In the genomic region with DNA sequence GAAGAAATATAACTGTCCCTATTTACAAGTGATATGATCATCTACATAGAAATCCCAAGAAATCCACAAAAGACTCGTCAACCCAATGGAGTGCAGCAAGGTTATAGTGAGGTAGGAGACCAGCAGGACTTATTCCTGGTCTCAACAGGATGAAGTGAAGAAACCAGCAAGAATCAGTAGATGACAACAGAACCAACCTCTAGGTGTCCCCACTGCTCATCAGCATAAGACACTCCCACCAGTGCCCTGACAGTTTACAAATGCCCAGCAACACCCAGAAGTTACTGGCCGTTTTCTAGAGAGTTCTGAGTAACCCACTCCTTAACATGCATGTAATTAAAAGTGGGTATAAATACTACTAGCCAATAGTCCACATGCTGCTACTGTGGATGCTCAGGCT, we compare ENCODE assay signal across 18 cellular contexts.
DNase-seq lines count a peak whose midpoint lies in the region; ATAC-seq and TF ChIP-seq lines count a peak whose summit lies in the region.
"Had no signal": no experiment of that assay in that cellular context is flagged by ENCODE, and none has a peak within 500 bp of the region (broad histone marks: within the 10 kb centered on the region; RNA-seq: fewer than 3 reads in every experiment).

No MANE protein-coding gene starts in this region.

- no peak overlapping the region for H3K4me2 ChIP-seq in PC-3 (ENCODE audit: low read length)

- POLR2A ChIA-PET in AG04450 (lab: Yijun Ruan, JAX): no interaction called here
- POLR2A ChIA-PET in PC-3 (lab: Charles Lee; ENCODE audit: unreplicated experiment): no interaction called here

- peaks cover 12% of the 10 kb centered on the region for H3K9me3 Mint-ChIP-seq in activated T-helper 17 cell treated with anti-CD3 and anti-CD28 coated beads, Interleukin-2, amount 50 U/mL, for 72 hours

- BruUV-seq in PC-3 (replicated peaks; lab: Mats Ljungman, UMichigan): no TSS peak

- H3K4me3 ChIP-seq in AG04450 (ENCODE audit: low read depth, low read length) (no peak overlapping the region), PC-3 (ENCODE audit: low read length) (no peak overlapping the region), epithelial cell of esophagus (ENCODE audit: low read length) (no peak overlapping the region)
- H3K4me3 ChIP-seq: cardiac muscle cell, ovary, SJSA1 had no signal

- H2AFZ ChIP-seq in PC-3 (ENCODE audit: low read length): no peak overlapping the region

- TF ChIP-seq CTCF in AG04450 (IDR thresholded peaks at IDR 0.05; ENCODE audit: low read depth, low read length) (0 out of 2 replicates have a peak, but pooled peaks have one; percentile 6), PC-3 (conservative IDR thresholded peaks at IDR 0.05; ENCODE audit: low read depth, low read length) (peak; percentile 68), epithelial cell of esophagus (IDR thresholded peaks at IDR 0.05; ENCODE audit: insufficient read depth, low read depth, low read length, missing control alignments) (peak; percentile 48)

- H3K27ac ChIP-seq in AG04450 (ENCODE audit: low read depth, low read length) (no peak overlapping the region), PC-3 (ENCODE audit: low read length) (no peak overlapping the region)
- H3K27ac ChIP-seq: cardiac muscle cell, ovary, SJSA1 had no signal

- H3K4me1 ChIP-seq in PC-3 (ENCODE audit: insufficient read depth, low read length): no peaks in the 10 kb centered on the region
- H3K4me1 ChIP-seq: SJSA1 had no signal

- H3K79me2 ChIP-seq in PC-3 (ENCODE audit: low read length): no peaks in the 10 kb centered on the region

- no peaks in the 10 kb centered on the region for H3K27me3 Mint-ChIP-seq in activated T-helper 17 cell treated with anti-CD3 and anti-CD28 coated beads, Interleukin-2, amount 50 U/mL, for 72 hours
- H3K27me3 Mint-ChIP-seq: activated naive CD4-positive, alpha-beta T cell treated with anti-CD3 and anti-CD28 coated beads, Interleukin-2, amount 50 U/mL, for 24 hours had no signal

- H3K27ac Mint-ChIP-seq in activated T-helper 17 cell treated with anti-CD3 and anti-CD28 coated beads, Interleukin-2, amount 50 U/mL, for 72 hours: no peak overlapping the region
- H3K27ac Mint-ChIP-seq: activated naive CD4-positive, alpha-beta T cell treated with anti-CD3 and anti-CD28 coated beads, Interleukin-2, amount 50 U/mL, for 24 hours had no signal

- no peaks in the 10 kb centered on the region for H3F3A ChIP-seq in PC-3 (ENCODE audit: low read length, unreplicated experiment)

- H3K9me3 ChIP-seq in AG04450 (ENCODE audit: control insufficient read depth, insufficient read depth, low read length): no peaks in the 10 kb centered on the region
- H3K9me3 ChIP-seq in PC-3 (ENCODE audit: low read length): 0 out of 2 replicates have a peak, but pooled peaks cover 3% of the 10 kb centered on the region
- H3K9me3 ChIP-seq: ovary, SJSA1 had no signal

- no peaks in the 10 kb centered on the region for H3K9me2 ChIP-seq in PC-3 (replicated peaks; ENCODE audit: low read length)

- intact Hi-C loops in PC-3 (cut with micrococcal nuclease): no loop called here

- no peaks in the 10 kb centered on the region for H3K4me1 Mint-ChIP-seq in activated T-helper 17 cell treated with anti-CD3 and anti-CD28 coated beads, Interleukin-2, amount 50 U/mL, for 72 hours
- H3K4me1 Mint-ChIP-seq: activated naive CD4-positive, alpha-beta T cell treated with anti-CD3 and anti-CD28 coated beads, Interleukin-2, amount 50 U/mL, for 24 hours had no signal

- H3K36me3 Mint-ChIP-seq in activated T-helper 17 cell treated with anti-CD3 and anti-CD28 coated beads, Interleukin-2, amount 50 U/mL, for 72 hours (ENCODE audit: low read depth): no peaks in the 10 kb centered on the region
- H3K36me3 Mint-ChIP-seq: activated naive CD4-positive, alpha-beta T cell treated with anti-CD3 and anti-CD28 coated beads, Interleukin-2, amount 50 U/mL, for 24 hours had no signal

- no peaks in the 10 kb centered on the region for H3K36me3 ChIP-seq in PC-3 (ENCODE audit: low read depth, low read length)
- H3K36me3 ChIP-seq: cardiac muscle cell, ovary, SJSA1 had no signal

- no peak overlapping the region for H3K9ac ChIP-seq in PC-3 (ENCODE audit: low read length)

- CTCF ChIA-PET in AG04450 (lab: Charles Lee): no interaction called here
- CTCF ChIA-PET in PC-3 (lab: Charles Lee): no interaction called here

- no peak overlapping the region for H3K4me3 Mint-ChIP-seq in activated T-helper 17 cell treated with anti-CD3 and anti-CD28 coated beads, Interleukin-2, amount 50 U/mL, for 72 hours
- H3K4me3 Mint-ChIP-seq: activated naive CD4-positive, alpha-beta T cell treated with anti-CD3 and anti-CD28 coated beads, Interleukin-2, amount 50 U/mL, for 24 hours had no signal

- ATAC-seq in PC-3: peak; percentile 81
- no peak for ATAC-seq in activated T-helper 17 cell treated with anti-CD3 and anti-CD28 coated beads, Interleukin-2, amount 50 U/mL, for 72 hours (replicated peaks)

- no peaks in the 10 kb centered on the region for H4K20me1 ChIP-seq in PC-3 (ENCODE audit: low read length)

- H3K27me3 ChIP-seq in AG04450 (ENCODE audit: control insufficient read depth, insufficient read depth, low read length) (no peaks in the 10 kb centered on the region), PC-3 (ENCODE audit: low read length) (no peaks in the 10 kb centered on the region)
- H3K27me3 ChIP-seq: cardiac muscle cell, ovary, SJSA1 had no signal

- DNase-seq in AG04450 (ENCODE audit: low read depth, low spot score) (no peak), H4 (ENCODE audit: low spot score) (peak; percentile 4), PC-3 (peak; percentile 54), epithelial cell of esophagus (ENCODE audit: low read depth) (peak; percentile 54), NCI-H524 treated with DMSO at 0.1 percent for 48 hours (lab: John Stamatoyannopoulos, UW) (no peak)
- no peak for DNase-seq in activated CD4-positive, alpha-beta T cell treated with anti-CD3 and anti-CD28 coated beads for 48 hours
- DNase-seq in effector CD4-positive, alpha-beta T cell: no peak
- DNase-seq: effector CD8-positive, alpha-beta T cell; NCI-H1092; NCI-H2171 treated with DMSO at 0.1 percent for 48 hours; ovary; stimulated activated CD4-positive, alpha-beta T cell treated with anti-CD3 and anti-CD28 coated beads, Interleukin-2, amount 100 ng/mL, for 48 hours; substantia nigra; T-helper 9 cell had no signal

Comparison
In these comparisons a context has a peak if more than half of its experiments do, and no peak if none do; other contexts are left out.
1. DNase-seq: peak in H4 (single experiment), PC-3 (single experiment) and epithelial cell of esophagus (single experiment); none in AG04450 (single experiment), NCI-H524 treated with DMSO at 0.1 percent for 48 hours (single experiment), activated CD4-positive, alpha-beta T cell treated with anti-CD3 and anti-CD28 coated beads for 48 hours (single experiment) and effector CD4-positive, alpha-beta T cell (single experiment).
2. CTCF ChIP-seq: peak in every context shown above with its lines; median percentile 68 in PC-3; 48 in epithelial cell of esophagus; 6 in AG04450.